ENCODE assay signal across 12 cellular contexts in genomic region chr16:66510711-66511614, GRCh38. TPM values are rescaled to one million over a fixed set of nuclear protein-coding genes. Genes with fewer than 3 reads are reported as not detected.
DNase-seq lines count a peak whose midpoint lies in the region; ATAC-seq and TF ChIP-seq lines count a peak whose summit lies in the region.
"Had no signal": no experiment of that assay in that cellular context is flagged by ENCODE, and none has a peak within 500 bp of the region (broad histone marks: within the 10 kb centered on the region; RNA-seq: fewer than 3 reads in every experiment).

No MANE protein-coding gene starts in this region.

- H3K36me3 ChIP-seq in SK-N-SH (replicated peaks in 1 of 2; ENCODE audit: control insufficient read depth in 1 of 2, insufficient read depth in 2 of 2, low read length in 1 of 2): no peaks in the 10 kb centered on the region
- peaks cover 21% of the 10 kb centered on the region for H3K36me3 ChIP-seq in left ventricle myocardium inferior

- H3K4me1 ChIP-seq in SK-N-SH (ENCODE audit: control insufficient read depth in 1 of 2, insufficient read depth in 2 of 2, low read depth in 1 of 2, low read length in 1 of 2) (peaks cover 5 to 27% of the 10 kb centered on the region in 2 experiments; a peak in 3 of 4 replicates), left ventricle myocardium inferior (peaks cover 58% of the 10 kb centered on the region)

- H3K4me3 ChIP-seq in SK-N-SH (ENCODE audit: low read depth in 2 of 2, low read length in 1 of 2) (no peak overlapping the region), left ventricle myocardium inferior (no peak overlapping the region)

- TF ChIP-seq RAD21 in SK-N-SH (IDR thresholded peaks at IDR 0.05; ENCODE audit: low read length): no peak

- no peaks in the 10 kb centered on the region for H4K20me1 ChIP-seq in SK-N-SH (ENCODE audit: insufficient read depth)

- DNase-seq in EH (ENCODE audit: low read depth) (peak; percentile 19), SK-N-SH (no peak), left ventricle myocardium inferior (peak; percentile 31), sciatic nerve (ENCODE audit: low spot score) (peak; percentile 66), RKO (ENCODE audit: low spot score) (no peak), epidermal melanocyte (ENCODE audit: insufficient read length, low spot score) (no peak)
- DNase-seq: activated T-cell treated with anti-CD3 and anti-CD28 coated beads, Interleukin-2, amount 50 U/mL, for 48 hours; left colon; NCI-H1105 treated with DMSO at 0.1 percent for 48 hours; stimulated activated CD4-positive, alpha-beta T cell treated with anti-CD3 and anti-CD28 coated beads, Interleukin-2, amount 100 ng/mL, for 48 hours had no signal

- peak overlapping the region; percentile 50 for H3K4me2 ChIP-seq in SK-N-SH

- no peaks in the 10 kb centered on the region for H3K9me2 ChIP-seq in SK-N-SH

- no peak overlapping the region for H2AFZ ChIP-seq in SK-N-SH (ENCODE audit: low read depth)

- H3K27me3 ChIP-seq in SK-N-SH (ENCODE audit: insufficient read depth) (no peaks in the 10 kb centered on the region), left ventricle myocardium inferior (ENCODE audit: low read depth) (no peaks in the 10 kb centered on the region)

- H3K27ac ChIP-seq in SK-N-SH (ENCODE audit: low read depth in 2 of 2, low read length in 1 of 2): peak overlapping the region; percentile 74 to 91; a peak in 3 of 4 replicates
- H3K27ac ChIP-seq in left ventricle myocardium inferior (replicated peaks): peak overlapping the region; percentile 75

- H3K9me3 ChIP-seq in SK-N-SH (no peaks in the 10 kb centered on the region), left ventricle myocardium inferior (replicated peaks) (no peaks in the 10 kb centered on the region)

- WGBS in SK-N-SH (ENCODE audit: low lambda C conversion rate): 85% methylated on average over 11 of the region's 13 CpGs

- TF ChIP-seq EP300 in SK-N-SH (IDR thresholded peaks at IDR 0.05; ENCODE audit: borderline replicate concordance in 1 of 2, low read depth in 1 of 2, low read length in 1 of 2): no peak

- peak overlapping the region; percentile 29; the same call in 1 of the 2 replicates for H3K9ac ChIP-seq in SK-N-SH

- H3K79me2 ChIP-seq in SK-N-SH (ENCODE audit: insufficient read depth): no peaks in the 10 kb centered on the region

- CTCF ChIA-PET in SK-N-SH (lab: Yijun Ruan, JAX): interaction anchor here (1.2 to 1.9 kb wide), 3 partner anchors 24 to 104 kb away, joined by 3 to 7 read pairs (median 5); no protein-coding TSS in a partner anchor

- ATAC-seq in sciatic nerve (peak; percentile 44), HG02840 (IDR thresholded peaks at IDR 0.05; ENCODE audit: low FRiP score, unreplicated experiment) (no peak), GM21717 (IDR thresholded peaks at IDR 0.05; ENCODE audit: unreplicated experiment) (no peak)
- ATAC-seq: left colon had no signal

- H3F3A ChIP-seq in SK-N-SH (replicated peaks; ENCODE audit: insufficient read depth): peaks cover 24% of the 10 kb centered on the region

- intact Hi-C loops in left ventricle myocardium inferior (cut with micrococcal nuclease): no loop called here
- intact Hi-C loops in sciatic nerve (cut with DNase I): no loop called here

- POLR2A ChIA-PET in SK-N-SH (lab: Yijun Ruan, JAX): no interaction called here

- TF ChIP-seq CTCF in SK-N-SH (IDR thresholded peaks at IDR 0.05): no peak
- no peak for TF ChIP-seq CTCF in left ventricle myocardium inferior (IDR thresholded peaks at IDR 0.05; ENCODE audit: borderline replicate concordance)

TF ChIP-seq in SK-N-SH, 30 proteins besides CTCF, POLR2A, EP300 and RAD21 (continues in another document):
- TF ChIP-seq FOSL2 (IDR thresholded peaks at IDR 0.05; ENCODE audit: borderline replicate concordance, low read depth) (no peak), ELF1 (IDR thresholded peaks at IDR 0.05) (no peak), TEAD4 (IDR thresholded peaks at IDR 0.05; ENCODE audit: borderline replicate concordance, insufficient read depth) (no peak), PBX3 (IDR thresholded peaks at IDR 0.05) (no peak), POLR2AphosphoS5 (IDR thresholded peaks at IDR 0.05; ENCODE audit: low read depth, low read length) (no peak), TAF1 (IDR thresholded peaks at IDR 0.05; ENCODE audit: borderline replicate concordance, low read depth, low read length) (no peak), ZBTB33 (IDR thresholded peaks at IDR 0.05; ENCODE audit: borderline replicate concordance, low read depth) (no peak), SMC3 (IDR thresholded peaks at IDR 0.05; ENCODE audit: low read depth, low read length) (no peak), REST (IDR thresholded peaks at IDR 0.05; ENCODE audit: low read depth, low read length) (no peak), FOXJ3 (CRISPR knock-in tag; IDR thresholded peaks at IDR 0.05) (no peak), RXRA (IDR thresholded peaks at IDR 0.05; ENCODE audit: borderline replicate concordance, low read depth) (no peak), SIN3A (IDR thresholded peaks at IDR 0.05; ENCODE audit: borderline replicate concordance, low read depth, low read length) (no peak), USF2 (IDR thresholded peaks at IDR 0.05; ENCODE audit: borderline replicate concordance, low read depth, low read length) (no peak)

RNA-seq across cellular contexts. Expression of gene TK2, which starts 39.0 kb away (rescaled TPM):
- polyA plus RNA-seq in SK-N-SH (2012; rRNA removed): 25.2 and 37.6 TPM in 2 replicates
- 27.7 and 28.2 TPM in 2 replicates for polyA plus RNA-seq in SK-N-SH (2012; cell fraction: cytosol; rRNA removed)
- 64.2 and 80.0 TPM in 2 replicates for polyA plus RNA-seq in SK-N-SH (2012; cell fraction: nucleus; rRNA removed)
- total RNA-seq in left ventricle myocardium inferior: 18.6 TPM
- total RNA-seq in sciatic nerve: 44.2 TPM

RNA-seq across cellular contexts. Expression of gene CKLF, which starts 41.4 kb away (rescaled TPM):
- 179 and 211 TPM in 2 replicates for polyA plus RNA-seq in SK-N-SH (2012; rRNA removed)
- 185 and 194 TPM in 2 replicates for polyA plus RNA-seq in SK-N-SH (2012; cell fraction: cytosol; rRNA removed)
- 42.3 and 65.4 TPM in 2 replicates for polyA plus RNA-seq in SK-N-SH (2012; cell fraction: nucleus; rRNA removed)
- 7.8 TPM for total RNA-seq in left ventricle myocardium inferior
- 36.9 TPM for total RNA-seq in sciatic nerve

RNA-seq across cellular contexts. Expression of gene CMTM1, which starts 55.3 kb away (rescaled TPM):
- polyA plus RNA-seq in SK-N-SH (2012; rRNA removed): 3.1 and 3.7 TPM in 2 replicates
- polyA plus RNA-seq in SK-N-SH (2012; cell fraction: cytosol; rRNA removed): 1.0 and 2.3 TPM in 2 replicates
- 3.1 and 3.2 TPM in 2 replicates for polyA plus RNA-seq in SK-N-SH (2012; cell fraction: nucleus; rRNA removed)
- total RNA-seq in left ventricle myocardium inferior (1.0 TPM), sciatic nerve (6.2 TPM)

Comparison
In these comparisons a context has a peak if more than half of its experiments do, and no peak if none do; other contexts are left out.
1. DNase-seq: peak in EH (single experiment), left ventricle myocardium inferior (single experiment) and sciatic nerve (single experiment); none in SK-N-SH (single experiment), RKO (single experiment) and epidermal melanocyte (single experiment).